ENCODE assay signal across 1 cellular context in the genomic region with DNA sequence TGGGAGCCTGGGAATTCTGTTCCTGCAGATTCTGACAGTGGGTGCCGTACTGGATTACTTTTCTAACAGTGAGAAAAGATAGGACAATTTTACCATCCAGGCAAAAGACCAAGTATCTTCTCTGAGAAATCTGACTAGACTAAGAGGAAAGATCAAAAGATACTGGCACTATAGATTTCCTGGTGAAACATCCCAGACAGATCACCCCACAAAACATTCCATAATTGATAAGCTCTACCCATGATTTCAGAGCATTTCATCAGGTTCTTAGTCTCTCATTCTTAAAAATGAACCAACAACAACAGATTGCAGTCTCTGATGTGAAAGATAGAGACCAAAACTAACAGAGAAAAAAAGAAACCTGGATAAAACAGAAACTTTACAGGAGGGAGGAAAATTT.
TF ChIP-seq lines count a peak whose summit lies in the region.

No MANE protein-coding gene starts in this region.

TF ChIP-seq in K562, 482 proteins besides CTCF, POLR2A, EP300 and RAD21 (continued from another document and continues in another):
- TF ChIP-seq ZBTB49 (CRISPR knock-in tag; IDR thresholded peaks at IDR 0.05; ENCODE audit: borderline replicate concordance) = no peak
- no peak for TF ChIP-seq FOXJ3 (CRISPR knock-in tag; IDR thresholded peaks at IDR 0.05)
- no peak for TF ChIP-seq ZNF830 (CRISPR knock-in tag; IDR thresholded peaks at IDR 0.05)
- TF ChIP-seq HMG20B (CRISPR knock-in tag; IDR thresholded peaks at IDR 0.05) = no peak
- TF ChIP-seq SMAD4 (CRISPR knock-in tag; conservative IDR thresholded peaks at IDR 0.05) = 0 out of 2 replicates have a peak, but pooled peaks have one; percentile 30
- TF ChIP-seq RREB1 (CRISPR knock-in tag; IDR thresholded peaks at IDR 0.05) = no peak
- TF ChIP-seq IRF2 (CRISPR knock-in tag; IDR thresholded peaks at IDR 0.05) = no peak
- TF ChIP-seq GTF2B (IDR thresholded peaks at IDR 0.05; ENCODE audit: extremely low read depth, insufficient read length) = no peak
- no peak for TF ChIP-seq STAT5B (CRISPR knock-in tag; IDR thresholded peaks at IDR 0.05)
- no peak for TF ChIP-seq ZNF197 (CRISPR knock-in tag; IDR thresholded peaks at IDR 0.05; ENCODE audit: low read depth)
- TF ChIP-seq STAT6 (CRISPR knock-in tag; IDR thresholded peaks at IDR 0.05) = no peak
- TF ChIP-seq JUN (IDR thresholded peaks at IDR 0.05; ENCODE audit: borderline replicate concordance, low read depth, low read length) = 0 out of 2 replicates have a peak, but pooled peaks have one; percentile 17
- TF ChIP-seq JUN (CRISPR knock-in tag; IDR thresholded peaks at IDR 0.05; ENCODE audit: borderline replicate concordance) = no peak
- TF ChIP-seq CEBPG (CRISPR knock-in tag; IDR thresholded peaks at IDR 0.05) = no peak
- TF ChIP-seq CEBPG (tag; conservative IDR thresholded peaks at IDR 0.05 in 1 of 2, IDR thresholded peaks at IDR 0.05 in 1 of 2) = peak; percentile 56 to 94; a peak in 3 of 4 replicates
- 0 out of 4 replicates have a peak, but pooled peaks of 1 of the 2 experiments have one; percentile 11 for TF ChIP-seq FOXA3 (CRISPR knock-in tag; conservative IDR thresholded peaks at IDR 0.05 in 1 of 2, IDR thresholded peaks at IDR 0.05 in 1 of 2)
- TF ChIP-seq RFX1 (IDR thresholded peaks at IDR 0.05) = no peak
- no peak for TF ChIP-seq FUS (optimal IDR thresholded peaks at IDR 0.05; ENCODE audit: low read depth, low read length)
- TF ChIP-seq KAT2B (IDR thresholded peaks at IDR 0.05; ENCODE audit: low read depth, low read length) = no peak
- no peak for TF ChIP-seq CHD1 (IDR thresholded peaks at IDR 0.05; ENCODE audit: low read length)
- no peak for TF ChIP-seq ZNF121 (CRISPR knock-in tag; conservative IDR thresholded peaks at IDR 0.05)
- no peak for TF ChIP-seq ZNF277 (CRISPR knock-in tag; IDR thresholded peaks at IDR 0.05; ENCODE audit: borderline replicate concordance)
- no peak for TF ChIP-seq CREB3 (tag; conservative IDR thresholded peaks at IDR 0.05; ENCODE audit: low read depth)
- no peak for TF ChIP-seq TCF7 (IDR thresholded peaks at IDR 0.05; ENCODE audit: borderline replicate concordance)
- TF ChIP-seq GABPB2 (CRISPR knock-in tag; conservative IDR thresholded peaks at IDR 0.05) = no peak
- TF ChIP-seq ZNF436 (CRISPR knock-in tag; IDR thresholded peaks at IDR 0.05) = no peak
- TF ChIP-seq RBBP5 (IDR thresholded peaks at IDR 0.05; ENCODE audit: borderline replicate concordance, insufficient read depth, low read length, poor library complexity, severe bottlenecking) = no peak
- TF ChIP-seq ZNF717 (CRISPR knock-in tag; IDR thresholded peaks at IDR 0.05) = no peak
- TF ChIP-seq KAT8 (IDR thresholded peaks at IDR 0.05; ENCODE audit: low read depth) = no peak
- TF ChIP-seq, protein P1, sequence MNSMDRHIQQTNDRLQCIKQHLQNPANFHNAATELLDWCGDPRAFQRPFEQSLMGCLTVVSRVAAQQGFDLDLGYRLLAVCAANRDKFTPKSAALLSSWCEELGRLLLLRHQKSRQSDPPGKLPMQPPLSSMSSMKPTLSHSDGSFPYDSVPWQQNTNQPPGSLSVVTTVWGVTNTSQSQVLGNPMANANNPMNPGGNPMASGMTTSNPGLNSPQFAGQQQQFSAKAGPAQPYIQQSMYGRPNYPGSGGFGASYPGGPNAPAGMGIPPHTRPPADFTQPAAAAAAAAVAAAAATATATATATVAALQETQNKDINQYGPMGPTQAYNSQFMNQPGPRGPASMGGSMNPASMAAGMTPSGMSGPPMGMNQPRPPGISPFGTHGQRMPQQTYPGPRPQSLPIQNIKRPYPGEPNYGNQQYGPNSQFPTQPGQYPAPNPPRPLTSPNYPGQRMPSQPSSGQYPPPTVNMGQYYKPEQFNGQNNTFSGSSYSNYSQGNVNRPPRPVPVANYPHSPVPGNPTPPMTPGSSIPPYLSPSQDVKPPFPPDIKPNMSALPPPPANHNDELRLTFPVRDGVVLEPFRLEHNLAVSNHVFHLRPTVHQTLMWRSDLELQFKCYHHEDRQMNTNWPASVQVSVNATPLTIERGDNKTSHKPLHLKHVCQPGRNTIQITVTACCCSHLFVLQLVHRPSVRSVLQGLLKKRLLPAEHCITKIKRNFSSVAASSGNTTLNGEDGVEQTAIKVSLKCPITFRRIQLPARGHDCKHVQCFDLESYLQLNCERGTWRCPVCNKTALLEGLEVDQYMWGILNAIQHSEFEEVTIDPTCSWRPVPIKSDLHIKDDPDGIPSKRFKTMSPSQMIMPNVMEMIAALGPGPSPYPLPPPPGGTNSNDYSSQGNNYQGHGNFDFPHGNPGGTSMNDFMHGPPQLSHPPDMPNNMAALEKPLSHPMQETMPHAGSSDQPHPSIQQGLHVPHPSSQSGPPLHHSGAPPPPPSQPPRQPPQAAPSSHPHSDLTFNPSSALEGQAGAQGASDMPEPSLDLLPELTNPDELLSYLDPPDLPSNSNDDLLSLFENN (IDR thresholded peaks at IDR 0.05; ENCODE audit: low read depth in 2 of 2, low read length in 2 of 2) = no peak
- TF ChIP-seq SLC30A9 (CRISPR knock-in tag; IDR thresholded peaks at IDR 0.05) = no peak
- TF ChIP-seq, protein P2, sequence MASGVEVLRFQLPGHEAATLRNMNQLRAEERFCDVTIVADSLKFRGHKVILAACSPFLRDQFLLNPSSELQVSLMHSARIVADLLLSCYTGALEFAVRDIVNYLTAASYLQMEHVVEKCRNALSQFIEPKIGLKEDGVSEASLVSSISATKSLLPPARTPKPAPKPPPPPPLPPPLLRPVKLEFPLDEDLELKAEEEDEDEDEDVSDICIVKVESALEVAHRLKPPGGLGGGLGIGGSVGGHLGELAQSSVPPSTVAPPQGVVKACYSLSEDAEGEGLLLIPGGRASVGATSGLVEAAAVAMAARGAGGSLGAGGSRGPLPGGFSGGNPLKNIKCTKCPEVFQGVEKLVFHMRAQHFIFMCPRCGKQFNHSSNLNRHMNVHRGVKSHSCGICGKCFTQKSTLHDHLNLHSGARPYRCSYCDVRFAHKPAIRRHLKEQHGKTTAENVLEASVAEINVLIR (CRISPR knock-in tag; IDR thresholded peaks at IDR 0.05) = no peak
- TF ChIP-seq HDAC8 (tag; IDR thresholded peaks at IDR 0.05) = no peak
- no peak for TF ChIP-seq ZNF316 (IDR thresholded peaks at IDR 0.05)
- TF ChIP-seq, protein P3, sequence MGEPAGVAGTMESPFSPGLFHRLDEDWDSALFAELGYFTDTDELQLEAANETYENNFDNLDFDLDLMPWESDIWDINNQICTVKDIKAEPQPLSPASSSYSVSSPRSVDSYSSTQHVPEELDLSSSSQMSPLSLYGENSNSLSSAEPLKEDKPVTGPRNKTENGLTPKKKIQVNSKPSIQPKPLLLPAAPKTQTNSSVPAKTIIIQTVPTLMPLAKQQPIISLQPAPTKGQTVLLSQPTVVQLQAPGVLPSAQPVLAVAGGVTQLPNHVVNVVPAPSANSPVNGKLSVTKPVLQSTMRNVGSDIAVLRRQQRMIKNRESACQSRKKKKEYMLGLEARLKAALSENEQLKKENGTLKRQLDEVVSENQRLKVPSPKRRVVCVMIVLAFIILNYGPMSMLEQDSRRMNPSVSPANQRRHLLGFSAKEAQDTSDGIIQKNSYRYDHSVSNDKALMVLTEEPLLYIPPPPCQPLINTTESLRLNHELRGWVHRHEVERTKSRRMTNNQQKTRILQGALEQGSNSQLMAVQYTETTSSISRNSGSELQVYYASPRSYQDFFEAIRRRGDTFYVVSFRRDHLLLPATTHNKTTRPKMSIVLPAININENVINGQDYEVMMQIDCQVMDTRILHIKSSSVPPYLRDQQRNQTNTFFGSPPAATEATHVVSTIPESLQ (CRISPR knock-in tag; IDR thresholded peaks at IDR 0.05) = no peak
- 0 out of 2 replicates have a peak, but pooled peaks have one; percentile 54 for TF ChIP-seq ATF7 (IDR thresholded peaks at IDR 0.05)
- no peak for TF ChIP-seq ZNF696 (CRISPR knock-in tag; conservative IDR thresholded peaks at IDR 0.05)
